In the genomic region with DNA sequence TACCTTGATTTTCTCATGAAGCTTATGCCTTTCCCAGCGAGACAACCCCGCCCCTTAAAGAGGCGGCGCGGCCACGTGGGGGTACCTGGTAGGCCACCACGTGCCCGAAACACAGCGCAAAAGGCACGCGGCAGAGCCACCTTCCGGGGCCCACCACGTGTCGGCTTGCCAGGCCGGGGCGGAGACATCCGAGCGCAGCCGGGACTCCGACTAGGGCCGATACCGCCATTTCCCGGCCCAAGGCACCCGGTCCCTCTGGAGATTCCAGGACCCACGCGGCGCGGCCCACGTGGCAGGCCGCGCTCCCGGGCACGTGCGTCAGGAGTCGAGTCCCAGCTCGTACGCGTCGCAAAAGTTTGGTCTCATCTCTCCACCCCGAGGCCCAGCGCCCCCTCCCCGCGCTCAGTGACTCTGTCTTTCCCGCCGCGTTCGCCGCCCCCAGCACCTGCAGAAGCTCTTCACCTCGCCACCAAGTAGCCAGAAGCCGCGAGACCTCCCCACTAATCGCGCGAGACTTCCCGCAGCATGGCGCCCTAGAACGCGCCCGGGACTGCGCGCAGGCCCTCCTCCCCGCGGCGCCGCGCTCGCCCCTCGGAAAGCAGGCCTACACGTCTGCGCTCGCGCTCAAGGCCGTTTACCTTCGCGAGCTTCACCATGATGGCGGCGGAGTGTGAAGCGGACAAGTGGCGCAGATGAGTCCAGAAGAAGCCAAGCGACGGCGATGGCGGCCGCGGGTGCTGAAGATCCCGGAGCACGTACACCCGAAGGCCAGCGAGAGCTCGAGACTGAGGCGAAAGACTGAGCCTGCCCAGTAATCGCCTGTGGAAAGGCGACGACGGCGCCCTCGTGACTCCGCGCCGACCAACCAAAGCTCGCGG, we compare ENCODE assay signal across 1 cellular context.
TF ChIP-seq lines count a peak whose summit lies in the region.

A gene with protein sequence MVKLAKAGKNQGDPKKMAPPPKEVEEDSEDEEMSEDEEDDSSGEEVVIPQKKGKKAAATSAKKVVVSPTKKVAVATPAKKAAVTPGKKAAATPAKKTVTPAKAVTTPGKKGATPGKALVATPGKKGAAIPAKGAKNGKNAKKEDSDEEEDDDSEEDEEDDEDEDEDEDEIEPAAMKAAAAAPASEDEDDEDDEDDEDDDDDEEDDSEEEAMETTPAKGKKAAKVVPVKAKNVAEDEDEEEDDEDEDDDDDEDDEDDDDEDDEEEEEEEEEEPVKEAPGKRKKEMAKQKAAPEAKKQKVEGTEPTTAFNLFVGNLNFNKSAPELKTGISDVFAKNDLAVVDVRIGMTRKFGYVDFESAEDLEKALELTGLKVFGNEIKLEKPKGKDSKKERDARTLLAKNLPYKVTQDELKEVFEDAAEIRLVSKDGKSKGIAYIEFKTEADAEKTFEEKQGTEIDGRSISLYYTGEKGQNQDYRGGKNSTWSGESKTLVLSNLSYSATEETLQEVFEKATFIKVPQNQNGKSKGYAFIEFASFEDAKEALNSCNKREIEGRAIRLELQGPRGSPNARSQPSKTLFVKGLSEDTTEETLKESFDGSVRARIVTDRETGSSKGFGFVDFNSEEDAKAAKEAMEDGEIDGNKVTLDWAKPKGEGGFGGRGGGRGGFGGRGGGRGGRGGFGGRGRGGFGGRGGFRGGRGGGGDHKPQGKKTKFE (minus strand): TSS at position 787 of the 878 bp plus-strand sequence. CDS start 131 bp downstream, at position 656.

TF ChIP-seq in K562, 482 proteins besides CTCF, POLR2A, EP300 and RAD21 (continued from another document and continues in another):
- TF ChIP-seq, protein P1, sequence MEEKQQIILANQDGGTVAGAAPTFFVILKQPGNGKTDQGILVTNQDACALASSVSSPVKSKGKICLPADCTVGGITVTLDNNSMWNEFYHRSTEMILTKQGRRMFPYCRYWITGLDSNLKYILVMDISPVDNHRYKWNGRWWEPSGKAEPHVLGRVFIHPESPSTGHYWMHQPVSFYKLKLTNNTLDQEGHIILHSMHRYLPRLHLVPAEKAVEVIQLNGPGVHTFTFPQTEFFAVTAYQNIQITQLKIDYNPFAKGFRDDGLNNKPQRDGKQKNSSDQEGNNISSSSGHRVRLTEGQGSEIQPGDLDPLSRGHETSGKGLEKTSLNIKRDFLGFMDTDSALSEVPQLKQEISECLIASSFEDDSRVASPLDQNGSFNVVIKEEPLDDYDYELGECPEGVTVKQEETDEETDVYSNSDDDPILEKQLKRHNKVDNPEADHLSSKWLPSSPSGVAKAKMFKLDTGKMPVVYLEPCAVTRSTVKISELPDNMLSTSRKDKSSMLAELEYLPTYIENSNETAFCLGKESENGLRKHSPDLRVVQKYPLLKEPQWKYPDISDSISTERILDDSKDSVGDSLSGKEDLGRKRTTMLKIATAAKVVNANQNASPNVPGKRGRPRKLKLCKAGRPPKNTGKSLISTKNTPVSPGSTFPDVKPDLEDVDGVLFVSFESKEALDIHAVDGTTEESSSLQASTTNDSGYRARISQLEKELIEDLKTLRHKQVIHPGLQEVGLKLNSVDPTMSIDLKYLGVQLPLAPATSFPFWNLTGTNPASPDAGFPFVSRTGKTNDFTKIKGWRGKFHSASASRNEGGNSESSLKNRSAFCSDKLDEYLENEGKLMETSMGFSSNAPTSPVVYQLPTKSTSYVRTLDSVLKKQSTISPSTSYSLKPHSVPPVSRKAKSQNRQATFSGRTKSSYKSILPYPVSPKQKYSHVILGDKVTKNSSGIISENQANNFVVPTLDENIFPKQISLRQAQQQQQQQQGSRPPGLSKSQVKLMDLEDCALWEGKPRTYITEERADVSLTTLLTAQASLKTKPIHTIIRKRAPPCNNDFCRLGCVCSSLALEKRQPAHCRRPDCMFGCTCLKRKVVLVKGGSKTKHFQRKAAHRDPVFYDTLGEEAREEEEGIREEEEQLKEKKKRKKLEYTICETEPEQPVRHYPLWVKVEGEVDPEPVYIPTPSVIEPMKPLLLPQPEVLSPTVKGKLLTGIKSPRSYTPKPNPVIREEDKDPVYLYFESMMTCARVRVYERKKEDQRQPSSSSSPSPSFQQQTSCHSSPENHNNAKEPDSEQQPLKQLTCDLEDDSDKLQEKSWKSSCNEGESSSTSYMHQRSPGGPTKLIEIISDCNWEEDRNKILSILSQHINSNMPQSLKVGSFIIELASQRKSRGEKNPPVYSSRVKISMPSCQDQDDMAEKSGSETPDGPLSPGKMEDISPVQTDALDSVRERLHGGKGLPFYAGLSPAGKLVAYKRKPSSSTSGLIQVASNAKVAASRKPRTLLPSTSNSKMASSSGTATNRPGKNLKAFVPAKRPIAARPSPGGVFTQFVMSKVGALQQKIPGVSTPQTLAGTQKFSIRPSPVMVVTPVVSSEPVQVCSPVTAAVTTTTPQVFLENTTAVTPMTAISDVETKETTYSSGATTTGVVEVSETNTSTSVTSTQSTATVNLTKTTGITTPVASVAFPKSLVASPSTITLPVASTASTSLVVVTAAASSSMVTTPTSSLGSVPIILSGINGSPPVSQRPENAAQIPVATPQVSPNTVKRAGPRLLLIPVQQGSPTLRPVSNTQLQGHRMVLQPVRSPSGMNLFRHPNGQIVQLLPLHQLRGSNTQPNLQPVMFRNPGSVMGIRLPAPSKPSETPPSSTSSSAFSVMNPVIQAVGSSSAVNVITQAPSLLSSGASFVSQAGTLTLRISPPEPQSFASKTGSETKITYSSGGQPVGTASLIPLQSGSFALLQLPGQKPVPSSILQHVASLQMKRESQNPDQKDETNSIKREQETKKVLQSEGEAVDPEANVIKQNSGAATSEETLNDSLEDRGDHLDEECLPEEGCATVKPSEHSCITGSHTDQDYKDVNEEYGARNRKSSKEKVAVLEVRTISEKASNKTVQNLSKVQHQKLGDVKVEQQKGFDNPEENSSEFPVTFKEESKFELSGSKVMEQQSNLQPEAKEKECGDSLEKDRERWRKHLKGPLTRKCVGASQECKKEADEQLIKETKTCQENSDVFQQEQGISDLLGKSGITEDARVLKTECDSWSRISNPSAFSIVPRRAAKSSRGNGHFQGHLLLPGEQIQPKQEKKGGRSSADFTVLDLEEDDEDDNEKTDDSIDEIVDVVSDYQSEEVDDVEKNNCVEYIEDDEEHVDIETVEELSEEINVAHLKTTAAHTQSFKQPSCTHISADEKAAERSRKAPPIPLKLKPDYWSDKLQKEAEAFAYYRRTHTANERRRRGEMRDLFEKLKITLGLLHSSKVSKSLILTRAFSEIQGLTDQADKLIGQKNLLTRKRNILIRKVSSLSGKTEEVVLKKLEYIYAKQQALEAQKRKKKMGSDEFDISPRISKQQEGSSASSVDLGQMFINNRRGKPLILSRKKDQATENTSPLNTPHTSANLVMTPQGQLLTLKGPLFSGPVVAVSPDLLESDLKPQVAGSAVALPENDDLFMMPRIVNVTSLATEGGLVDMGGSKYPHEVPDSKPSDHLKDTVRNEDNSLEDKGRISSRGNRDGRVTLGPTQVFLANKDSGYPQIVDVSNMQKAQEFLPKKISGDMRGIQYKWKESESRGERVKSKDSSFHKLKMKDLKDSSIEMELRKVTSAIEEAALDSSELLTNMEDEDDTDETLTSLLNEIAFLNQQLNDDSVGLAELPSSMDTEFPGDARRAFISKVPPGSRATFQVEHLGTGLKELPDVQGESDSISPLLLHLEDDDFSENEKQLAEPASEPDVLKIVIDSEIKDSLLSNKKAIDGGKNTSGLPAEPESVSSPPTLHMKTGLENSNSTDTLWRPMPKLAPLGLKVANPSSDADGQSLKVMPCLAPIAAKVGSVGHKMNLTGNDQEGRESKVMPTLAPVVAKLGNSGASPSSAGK (IDR thresholded peaks at IDR 0.05), result peak; percentile 95
- no peak for TF ChIP-seq ZNF668 (CRISPR knock-in tag; IDR thresholded peaks at IDR 0.05)
- TF ChIP-seq, protein P2, sequence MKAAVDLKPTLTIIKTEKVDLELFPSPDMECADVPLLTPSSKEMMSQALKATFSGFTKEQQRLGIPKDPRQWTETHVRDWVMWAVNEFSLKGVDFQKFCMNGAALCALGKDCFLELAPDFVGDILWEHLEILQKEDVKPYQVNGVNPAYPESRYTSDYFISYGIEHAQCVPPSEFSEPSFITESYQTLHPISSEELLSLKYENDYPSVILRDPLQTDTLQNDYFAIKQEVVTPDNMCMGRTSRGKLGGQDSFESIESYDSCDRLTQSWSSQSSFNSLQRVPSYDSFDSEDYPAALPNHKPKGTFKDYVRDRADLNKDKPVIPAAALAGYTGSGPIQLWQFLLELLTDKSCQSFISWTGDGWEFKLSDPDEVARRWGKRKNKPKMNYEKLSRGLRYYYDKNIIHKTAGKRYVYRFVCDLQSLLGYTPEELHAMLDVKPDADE (conservative IDR thresholded peaks at IDR 0.05; ENCODE audit: control insufficient read depth, low read depth, low read length), result peak; percentile 57
- peak; percentile 87 for TF ChIP-seq MXI1 (IDR thresholded peaks at IDR 0.05; ENCODE audit: low read depth, low read length)
- TF ChIP-seq NCOA6 (IDR thresholded peaks at IDR 0.05), result no peak
- peak; percentile 92 for TF ChIP-seq NR3C1 (CRISPR knock-in tag; IDR thresholded peaks at IDR 0.05)
- no peak for TF ChIP-seq CEBPB (tag; IDR thresholded peaks at IDR 0.05)
- TF ChIP-seq ZNF124 (CRISPR knock-in tag; IDR thresholded peaks at IDR 0.05), result peak; percentile 82; the same call in 1 of the 2 replicates
- peak; percentile 95 for TF ChIP-seq TAF7 (tag; IDR thresholded peaks at IDR 0.05)
- TF ChIP-seq MAZ (CRISPR knock-in tag; conservative IDR thresholded peaks at IDR 0.05 in 1 of 2, IDR thresholded peaks at IDR 0.05 in 1 of 2), result peak in 1 of 2 experiments; percentile 30; a peak in 2 of 4 replicates
- TF ChIP-seq ZNF431 (CRISPR knock-in tag; IDR thresholded peaks at IDR 0.05), result peak; percentile 91
- no peak for TF ChIP-seq ESRRB (CRISPR knock-in tag; IDR thresholded peaks at IDR 0.05; ENCODE audit: borderline replicate concordance)
- TF ChIP-seq, protein P3, sequence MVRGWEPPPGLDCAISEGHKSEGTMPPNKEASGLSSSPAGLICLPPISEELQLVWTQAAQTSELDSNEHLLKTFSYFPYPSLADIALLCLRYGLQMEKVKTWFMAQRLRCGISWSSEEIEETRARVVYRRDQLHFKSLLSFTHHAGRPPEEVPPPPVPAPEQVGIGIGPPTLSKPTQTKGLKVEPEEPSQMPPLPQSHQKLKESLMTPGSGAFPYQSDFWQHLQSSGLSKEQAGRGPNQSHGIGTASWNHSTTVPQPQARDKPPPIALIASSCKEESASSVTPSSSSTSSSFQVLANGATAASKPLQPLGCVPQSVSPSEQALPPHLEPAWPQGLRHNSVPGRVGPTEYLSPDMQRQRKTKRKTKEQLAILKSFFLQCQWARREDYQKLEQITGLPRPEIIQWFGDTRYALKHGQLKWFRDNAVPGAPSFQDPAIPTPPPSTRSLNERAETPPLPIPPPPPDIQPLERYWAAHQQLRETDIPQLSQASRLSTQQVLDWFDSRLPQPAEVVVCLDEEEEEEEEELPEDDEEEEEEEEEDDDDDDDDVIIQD (CRISPR knock-in tag; IDR thresholded peaks at IDR 0.05), result no peak
- TF ChIP-seq CHD4 (IDR thresholded peaks at IDR 0.05; ENCODE audit: insufficient read depth, insufficient replicate concordance, low read depth, low read length, poor library complexity, severe bottlenecking), result no peak
- no peak for TF ChIP-seq ZNF24 (IDR thresholded peaks at IDR 0.05)
- no peak for TF ChIP-seq ZNF311 (CRISPR knock-in tag; IDR thresholded peaks at IDR 0.05)
- TF ChIP-seq ETV5 (CRISPR knock-in tag; IDR thresholded peaks at IDR 0.05; ENCODE audit: low read depth), result 0 out of 2 replicates have a peak, but pooled peaks have one; percentile 29
- no peak for TF ChIP-seq NELFE (IDR thresholded peaks at IDR 0.05; ENCODE audit: insufficient read depth, insufficient read length)
- TF ChIP-seq IFI16 (CRISPR knock-in tag; IDR thresholded peaks at IDR 0.05), result no peak
- TF ChIP-seq ZC3H11A (IDR thresholded peaks at IDR 0.05; ENCODE audit: low read depth, low read length), result no peak
- peak; percentile 98 for TF ChIP-seq POLR2B (IDR thresholded peaks at IDR 0.05; ENCODE audit: low read depth, partially characterized antibody)
- TF ChIP-seq, protein P4, sequence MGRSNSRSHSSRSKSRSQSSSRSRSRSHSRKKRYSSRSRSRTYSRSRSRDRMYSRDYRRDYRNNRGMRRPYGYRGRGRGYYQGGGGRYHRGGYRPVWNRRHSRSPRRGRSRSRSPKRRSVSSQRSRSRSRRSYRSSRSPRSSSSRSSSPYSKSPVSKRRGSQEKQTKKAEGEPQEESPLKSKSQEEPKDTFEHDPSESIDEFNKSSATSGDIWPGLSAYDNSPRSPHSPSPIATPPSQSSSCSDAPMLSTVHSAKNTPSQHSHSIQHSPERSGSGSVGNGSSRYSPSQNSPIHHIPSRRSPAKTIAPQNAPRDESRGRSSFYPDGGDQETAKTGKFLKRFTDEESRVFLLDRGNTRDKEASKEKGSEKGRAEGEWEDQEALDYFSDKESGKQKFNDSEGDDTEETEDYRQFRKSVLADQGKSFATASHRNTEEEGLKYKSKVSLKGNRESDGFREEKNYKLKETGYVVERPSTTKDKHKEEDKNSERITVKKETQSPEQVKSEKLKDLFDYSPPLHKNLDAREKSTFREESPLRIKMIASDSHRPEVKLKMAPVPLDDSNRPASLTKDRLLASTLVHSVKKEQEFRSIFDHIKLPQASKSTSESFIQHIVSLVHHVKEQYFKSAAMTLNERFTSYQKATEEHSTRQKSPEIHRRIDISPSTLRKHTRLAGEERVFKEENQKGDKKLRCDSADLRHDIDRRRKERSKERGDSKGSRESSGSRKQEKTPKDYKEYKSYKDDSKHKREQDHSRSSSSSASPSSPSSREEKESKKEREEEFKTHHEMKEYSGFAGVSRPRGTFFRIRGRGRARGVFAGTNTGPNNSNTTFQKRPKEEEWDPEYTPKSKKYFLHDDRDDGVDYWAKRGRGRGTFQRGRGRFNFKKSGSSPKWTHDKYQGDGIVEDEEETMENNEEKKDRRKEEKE (IDR thresholded peaks at IDR 0.05; ENCODE audit: borderline replicate concordance in 1 of 2, control insufficient read depth in 1 of 2, low read depth in 2 of 2, low read length in 1 of 2), result no peak
- TF ChIP-seq, protein P5, sequence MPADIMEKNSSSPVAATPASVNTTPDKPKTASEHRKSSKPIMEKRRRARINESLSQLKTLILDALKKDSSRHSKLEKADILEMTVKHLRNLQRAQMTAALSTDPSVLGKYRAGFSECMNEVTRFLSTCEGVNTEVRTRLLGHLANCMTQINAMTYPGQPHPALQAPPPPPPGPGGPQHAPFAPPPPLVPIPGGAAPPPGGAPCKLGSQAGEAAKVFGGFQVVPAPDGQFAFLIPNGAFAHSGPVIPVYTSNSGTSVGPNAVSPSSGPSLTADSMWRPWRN (IDR thresholded peaks at IDR 0.05; ENCODE audit: low read depth), result no peak
- TF ChIP-seq TEAD4 (IDR thresholded peaks at IDR 0.05; ENCODE audit: low read length), result peak; percentile 32; the same call in 1 of the 2 replicates
- peak; percentile 96 for TF ChIP-seq TEAD4 (CRISPR knock-in tag; IDR thresholded peaks at IDR 0.05; ENCODE audit: borderline replicate concordance)
- TF ChIP-seq, protein P6, sequence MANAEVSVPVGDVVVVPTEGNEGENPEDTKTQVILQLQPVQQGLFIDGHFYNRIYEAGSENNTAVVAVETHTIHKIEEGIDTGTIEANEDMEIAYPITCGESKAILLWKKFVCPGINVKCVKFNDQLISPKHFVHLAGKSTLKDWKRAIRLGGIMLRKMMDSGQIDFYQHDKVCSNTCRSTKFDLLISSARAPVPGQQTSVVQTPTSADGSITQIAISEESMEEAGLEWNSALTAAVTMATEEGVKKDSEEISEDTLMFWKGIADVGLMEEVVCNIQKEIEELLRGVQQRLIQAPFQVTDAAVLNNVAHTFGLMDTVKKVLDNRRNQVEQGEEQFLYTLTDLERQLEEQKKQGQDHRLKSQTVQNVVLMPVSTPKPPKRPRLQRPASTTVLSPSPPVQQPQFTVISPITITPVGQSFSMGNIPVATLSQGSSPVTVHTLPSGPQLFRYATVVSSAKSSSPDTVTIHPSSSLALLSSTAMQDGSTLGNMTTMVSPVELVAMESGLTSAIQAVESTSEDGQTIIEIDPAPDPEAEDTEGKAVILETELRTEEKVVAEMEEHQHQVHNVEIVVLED (CRISPR knock-in tag; IDR thresholded peaks at IDR 0.05), result peak; percentile 60
- TF ChIP-seq RBFOX2 (IDR thresholded peaks at IDR 0.05; ENCODE audit: low read depth, low read length), result peak; percentile 99
- peak; percentile 54 for TF ChIP-seq SAP30 (IDR thresholded peaks at IDR 0.05; ENCODE audit: borderline replicate concordance, insufficient read depth, low read depth, low read length, poor library complexity, severe bottlenecking)
- no peak for TF ChIP-seq FOXM1 (IDR thresholded peaks at IDR 0.05; ENCODE audit: low read depth)
- peak; percentile 81 for TF ChIP-seq FOXM1 (CRISPR knock-in tag; IDR thresholded peaks at IDR 0.05; ENCODE audit: low read depth)
- no peak for TF ChIP-seq WHSC1 (IDR thresholded peaks at IDR 0.05; ENCODE audit: low read length)
